In genomic region chr20:58209652-58210397, GRCh38 we compare ENCODE assay signal across 1 cellular context.
TF ChIP-seq lines count a peak whose summit lies in the region.

No MANE protein-coding gene starts in this region.

TF ChIP-seq in K562, 482 proteins besides CTCF, POLR2A, EP300 and RAD21 (continued from another document and continues in another):
- TF ChIP-seq CEBPG (CRISPR knock-in tag; IDR thresholded peaks at IDR 0.05) (no peak), CEBPG (tag; conservative IDR thresholded peaks at IDR 0.05 in 1 of 2, IDR thresholded peaks at IDR 0.05 in 1 of 2) (no peak), ASH1L (IDR thresholded peaks at IDR 0.05; ENCODE audit: borderline replicate concordance, low read depth, partially characterized antibody) (no peak), ATF4 (CRISPR knock-in tag; IDR thresholded peaks at IDR 0.05) (no peak), MYBL2 (IDR thresholded peaks at IDR 0.05; ENCODE audit: low read depth) (no peak), MYBL2 (CRISPR knock-in tag; IDR thresholded peaks at IDR 0.05; ENCODE audit: borderline replicate concordance) (no peak), ZNF589 (CRISPR knock-in tag; IDR thresholded peaks at IDR 0.05; ENCODE audit: low read depth) (no peak), E2F3 (CRISPR knock-in tag; IDR thresholded peaks at IDR 0.05) (0 out of 2 replicates have a peak, but pooled peaks have one; percentile 55), ZNF778 (CRISPR knock-in tag; IDR thresholded peaks at IDR 0.05) (no peak), MAZ (CRISPR knock-in tag; conservative IDR thresholded peaks at IDR 0.05 in 1 of 2, IDR thresholded peaks at IDR 0.05 in 1 of 2) (peak; percentile 65 to 69; a peak in 3 of 4 replicates), NCOA2 (IDR thresholded peaks at IDR 0.05; ENCODE audit: partially characterized antibody in 2 of 2) (no peak), ZNF174 (CRISPR knock-in tag; IDR thresholded peaks at IDR 0.05) (no peak), WHSC1 (IDR thresholded peaks at IDR 0.05; ENCODE audit: low read length) (no peak), ZC3H4 (CRISPR knock-in tag; IDR thresholded peaks at IDR 0.05; ENCODE audit: borderline replicate concordance) (no peak), CSDE1 (IDR thresholded peaks at IDR 0.05) (no peak), TEAD4 (IDR thresholded peaks at IDR 0.05; ENCODE audit: low read length) (no peak), TEAD4 (CRISPR knock-in tag; IDR thresholded peaks at IDR 0.05; ENCODE audit: borderline replicate concordance) (no peak), MLLT1 (IDR thresholded peaks at IDR 0.05) (peak in 1 of 2 experiments; percentile 93; a peak in 1 of 4 replicates), E2F6 (IDR thresholded peaks at IDR 0.05; ENCODE audit: borderline replicate concordance in 1 of 2, extremely low read depth in 1 of 2, insufficient read depth in 1 of 2, insufficient read length in 1 of 2, low read depth in 1 of 2, low read length in 1 of 2, poor library complexity in 1 of 2, severe bottlenecking in 1 of 2) (peak in 1 of 2 experiments; percentile 41), ZNF354B (CRISPR knock-in tag; IDR thresholded peaks at IDR 0.05) (no peak), BRD4 (IDR thresholded peaks at IDR 0.05) (no peak), HMG20B (CRISPR knock-in tag; IDR thresholded peaks at IDR 0.05) (no peak), ZNF277 (CRISPR knock-in tag; IDR thresholded peaks at IDR 0.05; ENCODE audit: borderline replicate concordance) (no peak), ZFPM2 (CRISPR knock-in tag; IDR thresholded peaks at IDR 0.05) (no peak), GMEB1 (CRISPR knock-in tag; IDR thresholded peaks at IDR 0.05) (no peak), ATF1 (CRISPR knock-in tag; IDR thresholded peaks at IDR 0.05) (no peak), ATF1 (tag; IDR thresholded peaks at IDR 0.05) (0 out of 2 replicates have a peak, but pooled peaks have one; percentile 14), ESRRA (IDR thresholded peaks at IDR 0.05; ENCODE audit: borderline replicate concordance, low read depth) (peak; percentile 58; the same call in 1 of the 2 replicates), ZNF133 (CRISPR knock-in tag; IDR thresholded peaks at IDR 0.05) (no peak), ZNF445 (CRISPR knock-in tag; IDR thresholded peaks at IDR 0.05; ENCODE audit: low read depth) (no peak), GTF2F1 (IDR thresholded peaks at IDR 0.05; ENCODE audit: low read depth, low read length) (0 out of 2 replicates have a peak, but pooled peaks have one; percentile 29), CREM (IDR thresholded peaks at IDR 0.05; ENCODE audit: low read depth) (peak; percentile 65; the same call in 1 of the 2 replicates), CAMTA2 (CRISPR knock-in tag; conservative IDR thresholded peaks at IDR 0.05) (no peak), E4F1 (CRISPR knock-in tag; IDR thresholded peaks at IDR 0.05; ENCODE audit: borderline replicate concordance) (no peak), MYNN (IDR thresholded peaks at IDR 0.05) (no peak), MYNN (CRISPR knock-in tag; IDR thresholded peaks at IDR 0.05) (no peak), REST (CRISPR knock-in tag; IDR thresholded peaks at IDR 0.05; ENCODE audit: low read depth) (no peak), MITF (IDR thresholded peaks at IDR 0.05) (no peak), SMARCB1 (IDR thresholded peaks at IDR 0.05; ENCODE audit: insufficient read length, low read depth) (no peak), XRCC4 (IDR thresholded peaks at IDR 0.05; ENCODE audit: extremely low read depth, insufficient read depth, insufficient read length) (no peak), ZNF239 (CRISPR knock-in tag; IDR thresholded peaks at IDR 0.05) (no peak), SREBF2 (CRISPR knock-in tag; IDR thresholded peaks at IDR 0.05) (no peak), BRF2 (IDR thresholded peaks at IDR 0.05; ENCODE audit: borderline replicate concordance, insufficient read depth, insufficient read length) (no peak), THAP12 (CRISPR knock-in tag; IDR thresholded peaks at IDR 0.05) (no peak), HMGXB4 (CRISPR knock-in tag; IDR thresholded peaks at IDR 0.05) (no peak), CXXC5 (CRISPR knock-in tag; IDR thresholded peaks at IDR 0.05) (peak; percentile 78), CTBP1 (IDR thresholded peaks at IDR 0.05; ENCODE audit: borderline replicate concordance) (peak; percentile 50; the same call in 1 of the 2 replicates)
